In the genomic region with DNA sequence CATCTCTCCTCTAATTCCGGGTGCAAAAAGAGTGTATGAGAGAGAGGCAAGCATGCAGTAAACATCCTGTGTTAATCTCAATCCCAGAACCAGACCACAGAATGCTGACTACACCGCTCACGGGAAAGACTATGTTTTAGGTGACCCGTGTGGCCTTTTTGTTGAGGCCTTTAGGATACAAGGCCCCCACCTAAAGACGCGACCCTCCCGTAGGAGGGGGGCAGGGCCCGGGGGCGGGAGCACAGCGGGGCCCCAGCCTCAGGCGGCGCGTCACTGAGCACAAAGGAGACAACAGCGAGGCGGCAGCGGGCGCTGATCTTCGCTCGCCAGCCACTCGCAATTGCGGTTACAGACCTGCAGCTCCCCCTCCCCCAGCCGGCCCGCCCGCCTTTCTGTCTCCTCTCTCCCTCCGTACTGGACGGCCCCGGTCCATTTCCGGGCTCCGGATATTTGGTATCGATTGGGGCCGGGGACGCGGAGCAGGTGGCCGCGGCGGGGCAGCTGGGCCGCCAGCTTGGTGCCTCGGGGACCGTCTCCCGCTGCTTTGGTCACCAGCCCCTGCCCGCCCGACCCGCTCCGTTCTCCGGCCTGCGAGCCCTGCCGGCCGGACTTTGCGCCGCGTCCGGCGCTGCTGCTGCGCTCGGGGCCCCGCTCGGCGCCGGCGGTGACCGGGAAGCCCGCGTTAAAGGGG, we compare ENCODE assay signal across 8 cellular contexts. TPM values are rescaled to one million over a fixed set of nuclear protein-coding genes. Genes with fewer than 3 reads are reported as not detected.
DNase-seq lines count a peak whose midpoint lies in the region; ATAC-seq, FAIRE-seq and TF ChIP-seq lines count a peak whose summit lies in the region.

A gene with protein sequence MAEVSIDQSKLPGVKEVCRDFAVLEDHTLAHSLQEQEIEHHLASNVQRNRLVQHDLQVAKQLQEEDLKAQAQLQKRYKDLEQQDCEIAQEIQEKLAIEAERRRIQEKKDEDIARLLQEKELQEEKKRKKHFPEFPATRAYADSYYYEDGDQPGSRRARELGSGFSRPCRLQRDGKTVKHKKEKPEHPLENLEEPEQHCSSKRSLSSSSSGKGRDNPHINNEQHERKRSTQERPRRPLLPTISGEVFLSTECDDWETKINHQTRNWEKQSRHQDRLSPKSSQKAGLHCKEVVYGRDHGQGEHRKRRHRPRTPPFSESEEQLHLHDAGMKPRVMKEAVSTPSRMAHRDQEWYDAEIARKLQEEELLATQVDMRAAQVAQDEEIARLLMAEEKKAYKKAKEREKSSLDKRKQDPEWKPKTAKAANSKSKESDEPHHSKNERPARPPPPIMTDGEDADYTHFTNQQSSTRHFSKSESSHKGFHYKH (plus strand): TSS at position 432 of the 691 bp plus-strand sequence. CDS start 281 bp downstream, outside the sequence.

- 2% methylated on average over 10 of the region's 63 CpGs for WGBS in HepG2 (ENCODE audit: low lambda C conversion rate)

- H3K27ac ChIP-seq in HepG2 (ENCODE audit: extremely low read length, insufficient read depth, low read length): peak within 1 kb of the TSS; percentile 95

- POLR2A ChIA-PET in HepG2 (lab: Yijun Ruan, JAX): interaction anchor here (1.5 to 2.1 kb wide), 3 partner anchors 9 to 24 kb away, joined by 3 to 9 read pairs (median 5); no protein-coding TSS in a partner anchor

- H4K20me1 ChIP-seq in HepG2 (ENCODE audit: insufficient read depth, low read length): 0 out of 2 replicates have a peak, but pooled peaks cover 7% of the 10 kb centered on the region

- peak; percentile 73 to 80 for TF ChIP-seq POLR2A in HepG2 (IDR thresholded peaks at IDR 0.05; ENCODE audit: insufficient read depth in 1 of 2, low read depth in 2 of 2, low read length in 2 of 2)

- peaks cover 12 to 23% (median 15%) of the 10 kb centered on the region in 3 donors for H3K27me3 Mint-ChIP-seq in CD14-positive monocyte (ENCODE audit: low read depth in 3 of 3)

- FAIRE-seq in GM19239 (lab: Jason Lieb, UNC) (peak; percentile 91), HepG2 (lab: Jason Lieb, UNC) (no peak)

- H3K4me1 Mint-ChIP-seq in CD14-positive monocyte: peaks cover 36% of the 10 kb centered on the region

- peak within 1 kb of the TSS; percentile 70 to 89 (median 88) for H3K4me3 ChIP-seq in HepG2 (replicated peaks in 1 of 3; ENCODE audit: insufficient read depth in 1 of 3, low read depth in 2 of 3, low read length in 3 of 3)

- peak within 1 kb of the TSS; percentile 84 to 92 for H3K4me3 Mint-ChIP-seq in CD14-positive monocyte

- intact Hi-C loops in CD14-positive monocyte (cut with micrococcal nuclease): no loop called here
- intact Hi-C loops in HepG2 (cut with micrococcal nuclease; ENCODE audit: unreplicated experiment): loop anchor here (1.0 kb wide), 1 partner anchor 24 kb away; no protein-coding TSS in a partner anchor

- peaks cover 47% of the 10 kb centered on the region for H3K4me1 ChIP-seq in HepG2 (ENCODE audit: insufficient read depth, low read length)

- peaks cover 0 to 7% (median 0%) of the 10 kb centered on the region in 7 donors for H3K9me3 Mint-ChIP-seq in CD14-positive monocyte

- no peaks in the 10 kb centered on the region for H3K9me3 ChIP-seq in HepG2 (ENCODE audit: low read length)

- H2AFZ ChIP-seq in HepG2 (ENCODE audit: low read length): peak within 1 kb of the TSS; percentile 89

- peak; percentile 74 for ATAC-seq in HG03280 (IDR thresholded peaks at IDR 0.05; ENCODE audit: unreplicated experiment)
- peak; percentile 89 for ATAC-seq in HepG2

- in situ Hi-C loops in HepG2 (cut with HindIII; ENCODE audit: extremely low pct_ligation_motif_present, low pct_unique_long_range_greater_than_20kb): no loop called here

- TF ChIP-seq EP300 in HepG2 (IDR thresholded peaks at IDR 0.05; ENCODE audit: low read depth in 2 of 2, low read length in 2 of 2): peak in 1 of 2 experiments; percentile 69; a peak in 2 of 4 replicates
- peak; percentile 41; the same call in 1 of the 2 replicates for TF ChIP-seq EP300 in HepG2 (CRISPR knock-in tag; IDR thresholded peaks at IDR 0.05; ENCODE audit: borderline replicate concordance)

- DNase-seq in CD14-positive monocyte (ENCODE audit: low spot score) (peak; percentile 51), GM19239 (ENCODE audit: insufficient read length, low spot score) (peak; percentile 67), NCI-H446 (lab: John Stamatoyannopoulos, UW) (peak; percentile 50 to 59), ecto neural progenitor cell (ENCODE audit: low spot score) (peak; percentile 91), HepG2 (ENCODE audit: low spot score) (peak; percentile 77)
- peak; percentile 49 for DNase-seq in activated CD4-positive, alpha-beta T cell treated with anti-CD3 and anti-CD28 coated beads for 48 hours
- peak; percentile 39 for DNase-seq in stimulated activated CD4-positive, alpha-beta T cell treated with anti-CD3 and anti-CD28 coated beads, Interleukin-4, amount 100 ng/mL, for 24 hours

- peak within 1 kb of the TSS; percentile 94 for H3K9ac ChIP-seq in HepG2 (ENCODE audit: insufficient read depth, low read depth, low read length)

- H3K79me2 ChIP-seq in HepG2 (ENCODE audit: insufficient read depth, low read length): peaks cover 47% of the 10 kb centered on the region

- no peaks in the 10 kb centered on the region for H3K27me3 ChIP-seq in HepG2 (ENCODE audit: control insufficient read depth in 1 of 2, insufficient read depth in 2 of 2, low read length in 2 of 2)

- peaks cover 0 to 4% of the 10 kb centered on the region in 2 donors for H3K36me3 Mint-ChIP-seq in CD14-positive monocyte

- CTCF ChIA-PET in HepG2 (lab: Yijun Ruan, JAX; ENCODE audit: low intra/inter-chr PET ratio, low total read pairs): no interaction called here

- peak within 1 kb of the TSS; percentile 25 to 89 (median 69) for H3K27ac Mint-ChIP-seq in CD14-positive monocyte

- peak; percentile 56 for TF ChIP-seq RAD21 in HepG2 (CRISPR knock-in tag; IDR thresholded peaks at IDR 0.05)

- no TSS peak for BruUV-seq in HepG2 (replicated peaks; lab: Mats Ljungman, UMichigan)

- TF ChIP-seq CTCF in CD14-positive monocyte (IDR thresholded peaks at IDR 0.05): no peak
- peak; percentile 40 for TF ChIP-seq CTCF in HepG2 (CRISPR knock-in tag; IDR thresholded peaks at IDR 0.05)

- no peaks in the 10 kb centered on the region for H3K36me3 ChIP-seq in HepG2 (replicated peaks in 1 of 2; ENCODE audit: control insufficient read depth in 1 of 2, insufficient read depth in 2 of 2, low read length in 2 of 2)

- H3K4me2 ChIP-seq in HepG2 (ENCODE audit: low read depth, low read length): peak within 1 kb of the TSS; percentile 89

TF ChIP-seq in HepG2, 621 proteins besides CTCF, POLR2A, EP300 and RAD21 (continues in another document):
- TF ChIP-seq, protein P1, sequence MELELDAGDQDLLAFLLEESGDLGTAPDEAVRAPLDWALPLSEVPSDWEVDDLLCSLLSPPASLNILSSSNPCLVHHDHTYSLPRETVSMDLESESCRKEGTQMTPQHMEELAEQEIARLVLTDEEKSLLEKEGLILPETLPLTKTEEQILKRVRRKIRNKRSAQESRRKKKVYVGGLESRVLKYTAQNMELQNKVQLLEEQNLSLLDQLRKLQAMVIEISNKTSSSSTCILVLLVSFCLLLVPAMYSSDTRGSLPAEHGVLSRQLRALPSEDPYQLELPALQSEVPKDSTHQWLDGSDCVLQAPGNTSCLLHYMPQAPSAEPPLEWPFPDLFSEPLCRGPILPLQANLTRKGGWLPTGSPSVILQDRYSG (CRISPR knock-in tag; IDR thresholded peaks at IDR 0.05): no peak
- peak; percentile 81 for TF ChIP-seq TBX2 (CRISPR knock-in tag; IDR thresholded peaks at IDR 0.05; ENCODE audit: borderline replicate concordance)
- 0 out of 2 replicates have a peak, but pooled peaks have one; percentile 55 for TF ChIP-seq CAMTA2 (CRISPR knock-in tag; IDR thresholded peaks at IDR 0.05; ENCODE audit: borderline replicate concordance)
- TF ChIP-seq FOSL2 (CRISPR knock-in tag; IDR thresholded peaks at IDR 0.05): peak; percentile 33; the same call in 1 of the 2 replicates
- TF ChIP-seq ZFP82 (CRISPR knock-in tag; IDR thresholded peaks at IDR 0.05; ENCODE audit: borderline replicate concordance): peak; percentile 92
- 0 out of 2 replicates have a peak, but pooled peaks have one; percentile 53 for TF ChIP-seq ZNF329 (CRISPR knock-in tag; IDR thresholded peaks at IDR 0.05; ENCODE audit: low read depth)
- peak; percentile 95 for TF ChIP-seq GABPB1 (CRISPR knock-in tag; IDR thresholded peaks at IDR 0.05)
- peak; percentile 69; the same call in 1 of the 2 replicates for TF ChIP-seq ZNF746 (CRISPR knock-in tag; IDR thresholded peaks at IDR 0.05)

RNA-seq across cellular contexts. Expression of the gene that starts here (rescaled TPM):
- 10 to 100 TPM; 25.8 to 29.2 TPM for polyA plus RNA-seq in CD14-positive monocyte
- 66.4 and 84.6 TPM in 2 replicates for total RNA-seq in HepG2 (2016; rRNA removed; fragmentation: Illumina TruSeq; extraction: Trizol)
- 64.1 and 70.2 TPM in 2 replicates for total RNA-seq in HepG2 (2016; cell fraction: cytosol; rRNA removed; fragmentation: Illumina TruSeq; extraction: Trizol; ENCODE audit: low read depth)
- 64.3 and 82.0 TPM in 2 replicates for total RNA-seq in HepG2 (2016; cell fraction: insoluble cytoplasmic fraction; rRNA removed; fragmentation: Illumina TruSeq; extraction: Trizol)
- total RNA-seq in HepG2 (2016; cell fraction: membrane; rRNA removed; fragmentation: Illumina TruSeq; extraction: Trizol): 93.5 and 98.5 TPM in 2 replicates
- 42.1 and 53.1 TPM in 2 replicates for total RNA-seq in HepG2 (2016; cell fraction: nucleus; rRNA removed; fragmentation: Illumina TruSeq; extraction: Trizol)
- 42.8 and 47.6 TPM in 2 replicates for polyA plus RNA-seq in HepG2 (2011; rRNA removed)
- polyA plus RNA-seq in HepG2 (2011; cell fraction: cytosol; rRNA removed): 36.3 and 39.4 TPM in 2 replicates
- 30.4 and 34.1 TPM in 2 replicates for polyA plus RNA-seq in HepG2 (2011; cell fraction: nucleus; rRNA removed)
- polyA plus RNA-seq in HepG2 (2012): 57.1 and 80.5 TPM in 2 replicates
- polyA plus RNA-seq in HepG2 (2016; cell fraction: cytosol; fragmentation: Illumina TruSeq; extraction: Trizol; ENCODE audit: low read depth): 73.6 and 85.5 TPM in 2 replicates
- 81.6 and 82.7 TPM in 2 replicates for polyA plus RNA-seq in HepG2 (2016; cell fraction: insoluble cytoplasmic fraction; fragmentation: Illumina TruSeq; extraction: Trizol; ENCODE audit: low read depth)
- 79.3 and 86.2 TPM in 2 replicates for polyA plus RNA-seq in HepG2 (2016; cell fraction: membrane; fragmentation: Illumina TruSeq; extraction: Trizol; ENCODE audit: low read depth)
- 44.8 and 45.2 TPM in 2 replicates for polyA plus RNA-seq in HepG2 (2016; cell fraction: nucleus; fragmentation: Illumina TruSeq; extraction: Trizol; ENCODE audit: insufficient read depth, low read depth)
- polyA minus RNA-seq in HepG2 (2011; rRNA and poly(A)+ RNA removed; ENCODE audit: low replicate concordance): 36.4 and 43.0 TPM in 2 replicates
- polyA minus RNA-seq in HepG2 (2011; cell fraction: cytosol; rRNA and poly(A)+ RNA removed): 45.0 and 52.9 TPM in 2 replicates
- polyA minus RNA-seq in HepG2 (2011; cell fraction: nucleus; rRNA and poly(A)+ RNA removed): 135 and 139 TPM in 2 replicates

Comparison
In these comparisons a context has a peak if more than half of its experiments do, and no peak if none do; other contexts are left out.
1. Peak in every context shown above with its lines: DNase-seq, ATAC-seq, H3K4me3 ChIP-seq and H3K27ac ChIP-seq.
2. DNase-seq: peak in every context shown above with its lines; median percentile 91 in ecto neural progenitor cell; 77 in HepG2; 67 in GM19239; 54 in NCI-H446; 51 in CD14-positive monocyte; 49 in activated CD4-positive, alpha-beta T cell treated with anti-CD3 and anti-CD28 coated beads for 48 hours; 39 in stimulated activated CD4-positive, alpha-beta T cell treated with anti-CD3 and anti-CD28 coated beads, Interleukin-4, amount 100 ng/mL, for 24 hours.